ENCODE assay signal across 1 cellular context in genomic region chr9:105877719-105878118, GRCh38.
TF ChIP-seq lines count a peak whose summit lies in the region.

No MANE protein-coding gene starts in this region.

TF ChIP-seq in GM23338, 12 proteins besides CTCF, POLR2A, EP300 and RAD21 (continued from another document):
- TF ChIP-seq ZNF462 (CRISPR knock-in tag; IDR thresholded peaks at IDR 0.05): no peak
- no peak for TF ChIP-seq ETS1 (IDR thresholded peaks at IDR 0.05)
